In genomic region chr16:68369697-68370096, GRCh38 we compare ENCODE assay signal across 2 cellular contexts.
A peak's percentile ranks its signal among the peaks of the same experiment; 100 is the strongest.
TF ChIP-seq lines count a peak whose summit lies in the region.

No MANE protein-coding gene starts in this region.

TF ChIP-seq in GM12878, 131 proteins besides CTCF, POLR2A, EP300 and RAD21 (continued from another document and continues in another):
- TF ChIP-seq ZBTB4 (CRISPR knock-in tag; IDR thresholded peaks at IDR 0.05) (no peak), LARP7 (IDR thresholded peaks at IDR 0.05) (no peak), SUPT20H (IDR thresholded peaks at IDR 0.05; ENCODE audit: borderline replicate concordance, control insufficient read depth, low read depth, low read length) (no peak), BCL11A (IDR thresholded peaks at IDR 0.05; ENCODE audit: low read depth, low read length) (no peak), SPI1 (IDR thresholded peaks at IDR 0.05; ENCODE audit: borderline replicate concordance, insufficient read depth, low read depth, low read length) (peak; percentile 76), TCF12 (IDR thresholded peaks at IDR 0.05; ENCODE audit: low read depth, low read length) (peak; percentile 87), JUNB (IDR thresholded peaks at IDR 0.05) (no peak), HCFC1 (IDR thresholded peaks at IDR 0.05; ENCODE audit: low read length) (no peak), PAX5 (IDR thresholded peaks at IDR 0.05; ENCODE audit: borderline replicate concordance, low read depth, low read length) (peak; percentile 78; the same call in 1 of the 2 replicates), IKZF2 (IDR thresholded peaks at IDR 0.05) (peak; percentile 90 to 91), RELB (IDR thresholded peaks at IDR 0.05; ENCODE audit: low read depth) (peak; percentile 63; the same call in 1 of the 2 replicates), EED (IDR thresholded peaks at IDR 0.05; ENCODE audit: low read depth) (peak; percentile 92), POU2F2 (IDR thresholded peaks at IDR 0.05; ENCODE audit: borderline replicate concordance, low read depth, low read length) (0 out of 3 replicates have a peak, but pooled peaks have one; percentile 29), CBFB (IDR thresholded peaks at IDR 0.05; ENCODE audit: low read depth) (peak; percentile 46; the same call in 1 of the 2 replicates), CREB1 (IDR thresholded peaks at IDR 0.05; ENCODE audit: low read depth) (no peak), ETV6 (conservative IDR thresholded peaks at IDR 0.05 in 1 of 2, IDR thresholded peaks at IDR 0.05 in 1 of 2; ENCODE audit: borderline replicate concordance in 1 of 2, low read depth in 1 of 2) (peak in 1 of 2 experiments; percentile 49; a peak in 1 of 4 replicates), IRF4 (IDR thresholded peaks at IDR 0.05; ENCODE audit: low read depth, low read length) (peak; percentile 59; the same call in 1 of the 2 replicates), CREM (IDR thresholded peaks at IDR 0.05; ENCODE audit: low read depth) (peak; percentile 39; the same call in 1 of the 2 replicates), RUNX3 (IDR thresholded peaks at IDR 0.05; ENCODE audit: low read length) (peak; percentile 95), BRCA1 (IDR thresholded peaks at IDR 0.05; ENCODE audit: low read depth, low read length) (no peak), TCF3 (IDR thresholded peaks at IDR 0.05; ENCODE audit: borderline replicate concordance, insufficient read depth, low read depth, low read length) (peak; percentile 74; the same call in 1 of the 2 replicates), BHLHE40 (IDR thresholded peaks at IDR 0.05; ENCODE audit: borderline replicate concordance in 1 of 2, low read depth in 2 of 2, low read length in 1 of 2) (peak; percentile 50 to 80; a peak in 3 of 4 replicates), KLF5 (IDR thresholded peaks at IDR 0.05; ENCODE audit: partially characterized antibody) (no peak)
- TF ChIP-seq, protein P1, sequence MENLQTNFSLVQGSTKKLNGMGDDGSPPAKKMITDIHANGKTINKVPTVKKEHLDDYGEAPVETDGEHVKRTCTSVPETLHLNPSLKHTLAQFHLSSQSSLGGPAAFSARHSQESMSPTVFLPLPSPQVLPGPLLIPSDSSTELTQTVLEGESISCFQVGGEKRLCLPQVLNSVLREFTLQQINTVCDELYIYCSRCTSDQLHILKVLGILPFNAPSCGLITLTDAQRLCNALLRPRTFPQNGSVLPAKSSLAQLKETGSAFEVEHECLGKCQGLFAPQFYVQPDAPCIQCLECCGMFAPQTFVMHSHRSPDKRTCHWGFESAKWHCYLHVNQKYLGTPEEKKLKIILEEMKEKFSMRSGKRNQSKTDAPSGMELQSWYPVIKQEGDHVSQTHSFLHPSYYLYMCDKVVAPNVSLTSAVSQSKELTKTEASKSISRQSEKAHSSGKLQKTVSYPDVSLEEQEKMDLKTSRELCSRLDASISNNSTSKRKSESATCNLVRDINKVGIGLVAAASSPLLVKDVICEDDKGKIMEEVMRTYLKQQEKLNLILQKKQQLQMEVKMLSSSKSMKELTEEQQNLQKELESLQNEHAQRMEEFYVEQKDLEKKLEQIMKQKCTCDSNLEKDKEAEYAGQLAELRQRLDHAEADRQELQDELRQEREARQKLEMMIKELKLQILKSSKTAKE (IDR thresholded peaks at IDR 0.05; ENCODE audit: low read depth, poor library complexity, severe bottlenecking) = peak; percentile 57
- TF ChIP-seq, protein P2, sequence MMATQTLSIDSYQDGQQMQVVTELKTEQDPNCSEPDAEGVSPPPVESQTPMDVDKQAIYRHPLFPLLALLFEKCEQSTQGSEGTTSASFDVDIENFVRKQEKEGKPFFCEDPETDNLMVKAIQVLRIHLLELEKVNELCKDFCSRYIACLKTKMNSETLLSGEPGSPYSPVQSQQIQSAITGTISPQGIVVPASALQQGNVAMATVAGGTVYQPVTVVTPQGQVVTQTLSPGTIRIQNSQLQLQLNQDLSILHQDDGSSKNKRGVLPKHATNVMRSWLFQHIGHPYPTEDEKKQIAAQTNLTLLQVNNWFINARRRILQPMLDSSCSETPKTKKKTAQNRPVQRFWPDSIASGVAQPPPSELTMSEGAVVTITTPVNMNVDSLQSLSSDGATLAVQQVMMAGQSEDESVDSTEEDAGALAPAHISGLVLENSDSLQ (IDR thresholded peaks at IDR 0.05) = peak; percentile 27; the same call in 1 of the 2 replicates

TF ChIP-seq in GM23338, 12 proteins besides CTCF, POLR2A, EP300 and RAD21:
- TF ChIP-seq ZNF462 (CRISPR knock-in tag; IDR thresholded peaks at IDR 0.05) (no peak), JUNB (IDR thresholded peaks at IDR 0.05; ENCODE audit: unreplicated experiment) (no peak), POLR2AphosphoS5 (IDR thresholded peaks at IDR 0.05; ENCODE audit: low read depth) (no peak), ZNF331 (CRISPR knock-in tag; IDR thresholded peaks at IDR 0.05; ENCODE audit: low read depth) (no peak)
